ENCODE assay signal across 9 cellular contexts in genomic region chr5:135887447-135887864, GRCh38.
DNase-seq lines count a peak whose midpoint lies in the region; ATAC-seq lines count a peak whose summit lies in the region.
"Had no signal": no experiment of that assay in that cellular context is flagged by ENCODE, and none has a peak within 500 bp of the region (broad histone marks: within the 10 kb centered on the region; RNA-seq: fewer than 3 reads in every experiment).

No MANE protein-coding gene starts in this region.

- peaks cover 15 to 52% of the 10 kb centered on the region in 2 donors for H3K27me3 Mint-ChIP-seq in effector memory CD8-positive, alpha-beta T cell
- H3K27me3 Mint-ChIP-seq: activated naive CD4-positive, alpha-beta T cell treated with anti-CD3 and anti-CD28 coated beads, Interleukin-2, amount 50 U/mL, for 24 hours had no signal

- H3K36me3 Mint-ChIP-seq in effector memory CD8-positive, alpha-beta T cell (ENCODE audit: insufficient read depth) = no peaks in the 10 kb centered on the region
- H3K36me3 Mint-ChIP-seq: activated naive CD4-positive, alpha-beta T cell treated with anti-CD3 and anti-CD28 coated beads, Interleukin-2, amount 50 U/mL, for 24 hours had no signal

- peak overlapping the region in 1 of 2 donors; percentile 63 for H3K27ac Mint-ChIP-seq in effector memory CD8-positive, alpha-beta T cell
- H3K27ac Mint-ChIP-seq: activated naive CD4-positive, alpha-beta T cell treated with anti-CD3 and anti-CD28 coated beads, Interleukin-2, amount 50 U/mL, for 24 hours had no signal

- ATAC-seq in GM19324 (IDR thresholded peaks at IDR 0.05; ENCODE audit: low FRiP score, unreplicated experiment) (peak; percentile 76), HG03378 (IDR thresholded peaks at IDR 0.05; ENCODE audit: unreplicated experiment) (peak; percentile 85)
- ATAC-seq in effector memory CD8-positive, alpha-beta T cell (replicated peaks) = peak; percentile 94

- peak; percentile 77 for DNase-seq in CD1c-positive myeloid dendritic cell (ENCODE audit: extremely low spot score)
- DNase-seq in NCI-H524 treated with DMSO at 0.1 percent for 48 hours (lab: John Stamatoyannopoulos, UW) = peak; percentile 11
- peak; percentile 62 to 74 for DNase-seq in activated CD4-positive, alpha-beta T cell treated with anti-CD3 and anti-CD28 coated beads, Interleukin-2, amount 50 U/mL, for 48 hours
- DNase-seq in effector memory CD8-positive, alpha-beta T cell = peak; percentile 59 to 69 (median 59)
- DNase-seq in middle frontal gyrus (ENCODE audit: extremely low spot score, low spot score) = peak; percentile 23
- peak; percentile 23 to 26 for DNase-seq in stimulated activated CD8-positive, alpha-beta memory T cell treated with anti-CD3 and anti-CD28 coated beads, Interleukin-7, amount 100 ng/mL, for 1 hour (ENCODE audit: low read depth in 2 of 2)

- peak overlapping the region; percentile 15 to 36 for H3K4me3 Mint-ChIP-seq in effector memory CD8-positive, alpha-beta T cell
- H3K4me3 Mint-ChIP-seq: activated naive CD4-positive, alpha-beta T cell treated with anti-CD3 and anti-CD28 coated beads, Interleukin-2, amount 50 U/mL, for 24 hours had no signal

- peaks cover 4 to 12% of the 10 kb centered on the region in 2 donors for H3K4me1 Mint-ChIP-seq in effector memory CD8-positive, alpha-beta T cell (ENCODE audit: low read depth in 2 of 2)

- H3K9me3 Mint-ChIP-seq in effector memory CD8-positive, alpha-beta T cell = no peaks in the 10 kb centered on the region
- H3K9me3 Mint-ChIP-seq: activated naive CD4-positive, alpha-beta T cell treated with anti-CD3 and anti-CD28 coated beads, Interleukin-2, amount 50 U/mL, for 24 hours had no signal

Comparison
In these comparisons a context has a peak if more than half of its experiments do, and no peak if none do; other contexts are left out.
1. Peak in every context shown above with its lines: DNase-seq and ATAC-seq.
2. DNase-seq: peak in every context shown above with its lines; median percentile 77 in CD1c-positive myeloid dendritic cell; 68 in activated CD4-positive, alpha-beta T cell treated with anti-CD3 and anti-CD28 coated beads, Interleukin-2, amount 50 U/mL, for 48 hours; 59 in effector memory CD8-positive, alpha-beta T cell; 24 in stimulated activated CD8-positive, alpha-beta memory T cell treated with anti-CD3 and anti-CD28 coated beads, Interleukin-7, amount 100 ng/mL, for 1 hour; 23 in middle frontal gyrus; 11 in NCI-H524 treated with DMSO at 0.1 percent for 48 hours.